Comparison of ENCODE assay signal across 21 cellular contexts in genomic region chr5:176771102-176771845, GRCh38. TPM values are rescaled to one million over a fixed set of nuclear protein-coding genes. Genes with fewer than 3 reads are reported as not detected.
A peak's percentile ranks its signal among the peaks of the same experiment; 100 is the strongest.
DNase-seq lines count a peak whose midpoint lies in the region; ATAC-seq and TF ChIP-seq lines count a peak whose summit lies in the region.
"Had no signal": no experiment of that assay in that cellular context is flagged by ENCODE, and none has a peak within 500 bp of the region (broad histone marks: within the 10 kb centered on the region; RNA-seq: fewer than 3 reads in every experiment).

No MANE protein-coding gene starts in this region.

- no peak overlapping the region for H3K9ac ChIP-seq in Karpas-422 (ENCODE audit: low read length)

- no peaks in the 10 kb centered on the region for H4K20me1 ChIP-seq in Karpas-422 (ENCODE audit: insufficient read depth, low read depth, low read length)

- H3K27me3 ChIP-seq in right cardiac atrium (ENCODE audit: control insufficient read depth, insufficient read depth) (no peaks in the 10 kb centered on the region), breast epithelium (peaks cover 0 to 38% of the 10 kb centered on the region in 2 donors), Karpas-422 (ENCODE audit: low read length) (no peaks in the 10 kb centered on the region; the same call in 1 of the 2 replicates)

- H3K4me1 Mint-ChIP-seq in osteocyte (ENCODE audit: unreplicated experiment) (no peaks in the 10 kb centered on the region), type B pancreatic cell (ENCODE audit: unreplicated experiment) (peaks cover 4% of the 10 kb centered on the region)

- DNase-seq in cardiac septum (ENCODE audit: low spot score) (peak; percentile 35), right cardiac atrium (no peak), ecto neural progenitor cell (ENCODE audit: low spot score) (peak; percentile 8), osteocyte (ENCODE audit: extremely low spot score, unreplicated experiment) (peak; percentile 63), type B pancreatic cell (ENCODE audit: extremely low spot score, unreplicated experiment) (peak; percentile 22), breast epithelium (ENCODE audit: low spot score in 2 of 2) (no peak), Karpas-422 (no peak), SHP77 treated with DMSO at 0.1 percent for 48 hours (lab: John Stamatoyannopoulos, UW) (no peak)
- DNase-seq: CD4-positive, CD25-positive, alpha-beta regulatory T cell; EL; GF-D8; MM.1S; NCI-H1092; NCI-H1436 treated with DMSO at 0.1 percent for 48 hours; NCI-H1930; PC-9; RPMI8226; SIG-M5 had no signal

- H3K4me3 ChIP-seq in right cardiac atrium (ENCODE audit: low read length) (no peak overlapping the region), breast epithelium (no peak overlapping the region), Karpas-422 (ENCODE audit: low read length) (no peak overlapping the region)
- H3K4me3 ChIP-seq: K562, PC-9 had no signal

- TF ChIP-seq CTCF in osteocyte (IDR thresholded peaks at IDR 0.05) (no peak), type B pancreatic cell (conservative IDR thresholded peaks at IDR 0.05) (no peak), breast epithelium (IDR thresholded peaks at IDR 0.05) (no peak)

- 89% methylated on average over 8 of the region's 8 CpGs for WGBS in right cardiac atrium

- H3K9me2 ChIP-seq in Karpas-422 (replicated peaks; ENCODE audit: insufficient read depth, low read length): no peaks in the 10 kb centered on the region

- intact Hi-C loops in cardiac septum (cut with DNase I) (no loop called here), right cardiac atrium (cut with DNase I) (no loop called here), breast epithelium (cut with DNase I; ENCODE audit: low total_unique reads) (no loop called here)

- H3K36me3 ChIP-seq in breast epithelium: no peaks in the 10 kb centered on the region
- no peaks in the 10 kb centered on the region for H3K36me3 ChIP-seq in Karpas-422 (ENCODE audit: insufficient read depth, low read length)

- H2AFZ ChIP-seq in Karpas-422 (ENCODE audit: low read length): no peak overlapping the region
- H2AFZ ChIP-seq: PC-9 had no signal

- H3K9me3 ChIP-seq in right cardiac atrium (ENCODE audit: control insufficient read depth, low read length) (no peaks in the 10 kb centered on the region), breast epithelium (peaks cover 4 to 8% of the 10 kb centered on the region in 2 donors), Karpas-422 (ENCODE audit: low read length) (peaks cover 3% of the 10 kb centered on the region)

- H3K79me2 ChIP-seq in Karpas-422 (ENCODE audit: low read length): no peaks in the 10 kb centered on the region

- no peak overlapping the region for H3K27ac Mint-ChIP-seq in osteocyte (ENCODE audit: unreplicated experiment)
- no peak overlapping the region for H3K27ac Mint-ChIP-seq in type B pancreatic cell
- H3K27ac Mint-ChIP-seq: CD4-positive, CD25-positive, alpha-beta regulatory T cell had no signal

- H3K4me2 ChIP-seq in Karpas-422 (ENCODE audit: low read depth, low read length, poor library complexity, severe bottlenecking): no peak overlapping the region
- H3K4me2 ChIP-seq: PC-9 had no signal

- no peak for ATAC-seq in right cardiac atrium
- ATAC-seq: K562 had no signal

- H3K27ac ChIP-seq in right cardiac atrium (ENCODE audit: low read length) (no peak overlapping the region), breast epithelium (no peak overlapping the region), Karpas-422 (ENCODE audit: low read length) (no peak overlapping the region)
- H3K27ac ChIP-seq: PC-9 had no signal

- H3K9me3 Mint-ChIP-seq in osteocyte (ENCODE audit: unreplicated experiment): no peaks in the 10 kb centered on the region
- H3K9me3 Mint-ChIP-seq in type B pancreatic cell: no peaks in the 10 kb centered on the region

- no peaks in the 10 kb centered on the region for H3K4me1 ChIP-seq in right cardiac atrium (ENCODE audit: control insufficient read depth, insufficient read depth, low read length)
- H3K4me1 ChIP-seq in breast epithelium: no peaks in the 10 kb centered on the region
- no peaks in the 10 kb centered on the region for H3K4me1 ChIP-seq in Karpas-422 (ENCODE audit: low read length)

- H3K27me3 Mint-ChIP-seq in osteocyte (ENCODE audit: unreplicated experiment): peaks cover 35% of the 10 kb centered on the region
- peaks cover 37% of the 10 kb centered on the region for H3K27me3 Mint-ChIP-seq in type B pancreatic cell

- TF ChIP-seq POLR2A in breast epithelium (IDR thresholded peaks at IDR 0.05): no peak

- no peaks in the 10 kb centered on the region for H3K36me3 Mint-ChIP-seq in osteocyte (ENCODE audit: unreplicated experiment)
- H3K36me3 Mint-ChIP-seq in type B pancreatic cell: no peaks in the 10 kb centered on the region
- H3K36me3 Mint-ChIP-seq: CD4-positive, CD25-positive, alpha-beta regulatory T cell had no signal

- H3K4me3 Mint-ChIP-seq in osteocyte (ENCODE audit: unreplicated experiment) (no peak overlapping the region), type B pancreatic cell (no peak overlapping the region)
- H3K4me3 Mint-ChIP-seq: CD4-positive, CD25-positive, alpha-beta regulatory T cell had no signal

RNA-seq across cellular contexts. Expression of gene UNC5A, which starts 39.1 kb away (rescaled TPM):
- total RNA-seq in cardiac septum (0.05 TPM), right cardiac atrium (under 1 TPM; 0.17 to 0.85 (median 0.44) TPM), osteocyte (not detected in 2 replicates), type B pancreatic cell (ENCODE audit: low replicate concordance) (1.4 and 1.7 TPM in 2 replicates), breast epithelium (1 to 10 TPM in 1 of 3 donors, under 1 TPM in 1, not detected in 1; 0.15 to 2.9 TPM)
- 0.68 TPM for polyA plus RNA-seq in right cardiac atrium
- total RNA-seq in Karpas-422 (2014; rRNA removed; shearing (Covaris generic); ENCODE audit: low replicate concordance): not detected in 2 replicates
- total RNA-seq: CD4-positive, CD25-positive, alpha-beta regulatory T cell; K562; NCI-H460 had no signal
- polyA plus RNA-seq: BJ; CD4-positive, CD25-positive, alpha-beta regulatory T cell; K562 had no signal

Comparison
In these comparisons a context has a peak if more than half of its experiments do, and no peak if none do; other contexts are left out.
1. DNase-seq: peak in cardiac septum (single experiment), ecto neural progenitor cell (single experiment), osteocyte (single experiment) and type B pancreatic cell (single experiment); none in right cardiac atrium (0 of 3), breast epithelium (0 of 2), Karpas-422 (single experiment) and SHP77 treated with DMSO at 0.1 percent for 48 hours (single experiment).